16 cellular contexts compared by ENCODE assay signal in genomic region chr4:124277691-124278090, GRCh38.
A peak's percentile ranks its signal among the peaks of the same experiment; 100 is the strongest.
DNase-seq lines count a peak whose midpoint lies in the region; ATAC-seq, FAIRE-seq and TF ChIP-seq lines count a peak whose summit lies in the region.
"Had no signal": no experiment of that assay in that cellular context is flagged by ENCODE, and none has a peak within 500 bp of the region (broad histone marks: within the 10 kb centered on the region; RNA-seq: fewer than 3 reads in every experiment).

No MANE protein-coding gene starts in this region.

- H3K4me2 ChIP-seq in mesenchymal stem cell (ENCODE audit: low read length, poor library complexity, severe bottlenecking): no peak overlapping the region
- H3K4me2 ChIP-seq: BLaER1 had no signal

- H3K9ac ChIP-seq in mesenchymal stem cell (ENCODE audit: low read length): no peak overlapping the region
- H3K9ac ChIP-seq: BLaER1, GM23248 had no signal

- H3K36me3 ChIP-seq in left ventricle myocardium inferior (no peaks in the 10 kb centered on the region), heart right ventricle (no peaks in the 10 kb centered on the region), SJSA1 (no peaks in the 10 kb centered on the region), mesenchymal stem cell (ENCODE audit: control insufficient read depth in 1 of 2, insufficient read depth in 2 of 2, low read depth in 1 of 2, low read length in 2 of 2) (no peaks in the 10 kb centered on the region)
- H3K36me3 ChIP-seq: BLaER1 had no signal

- H3K4me3 ChIP-seq in left ventricle myocardium inferior (no peak overlapping the region), heart right ventricle (no peak overlapping the region), SJSA1 (no peak overlapping the region), mesenchymal stem cell (ENCODE audit: insufficient read depth in 1 of 2, low read depth in 1 of 2, low read length in 2 of 2) (no peak overlapping the region)
- H3K4me3 ChIP-seq: BLaER1, GM23248 had no signal

- H3K27me3 ChIP-seq in left ventricle myocardium inferior (ENCODE audit: low read depth) (no peaks in the 10 kb centered on the region), heart right ventricle (no peaks in the 10 kb centered on the region), SJSA1 (replicated peaks) (no peaks in the 10 kb centered on the region), mesenchymal stem cell (ENCODE audit: control insufficient read depth in 1 of 2, insufficient read depth in 1 of 2, low read length in 2 of 2) (no peaks in the 10 kb centered on the region)
- H3K27me3 ChIP-seq: BLaER1 had no signal

- H4K91ac ChIP-seq in mesenchymal stem cell (ENCODE audit: low read length): peak overlapping the region; percentile 34

- H3K23ac ChIP-seq in mesenchymal stem cell (ENCODE audit: low read length in 2 of 2): no peak overlapping the region

- no peaks in the 10 kb centered on the region for H3K79me1 ChIP-seq in mesenchymal stem cell (replicated peaks; ENCODE audit: low read length, poor library complexity, severe bottlenecking)

- no peak for ATAC-seq in heart right ventricle

- H3K27ac ChIP-seq in left ventricle myocardium inferior (replicated peaks) (peak overlapping the region; percentile 39), heart right ventricle (no peak overlapping the region), SJSA1 (peak overlapping the region; percentile 83), mesenchymal stem cell (ENCODE audit: low read length, poor library complexity, severe bottlenecking) (no peak overlapping the region)
- H3K27ac ChIP-seq: BLaER1, GM23248 had no signal

- no peak overlapping the region for H2AFZ ChIP-seq in mesenchymal stem cell (ENCODE audit: low read depth, low read length)
- H2AFZ ChIP-seq: GM23248 had no signal

- peak overlapping the region in 1 of 2 experiments; percentile 12 for H3K18ac ChIP-seq in mesenchymal stem cell (ENCODE audit: low read depth in 1 of 2, low read length in 2 of 2)

- intact Hi-C loops in left ventricle myocardium inferior (cut with micrococcal nuclease) (no loop called here), heart right ventricle (cut with DNase I) (no loop called here)

- FAIRE-seq in frontal cortex (lab: Jason Lieb, UNC): no peak
- FAIRE-seq: H54, HTR-8/SVneo had no signal

- no peak overlapping the region for H2AK5ac ChIP-seq in mesenchymal stem cell (ENCODE audit: low read length, severe bottlenecking)

- H4K8ac ChIP-seq in mesenchymal stem cell (ENCODE audit: low read length): peak overlapping the region; percentile 49

- H3K9me3 ChIP-seq in left ventricle myocardium inferior (replicated peaks): peaks cover 10% of the 10 kb centered on the region
- H3K9me3 ChIP-seq in heart right ventricle: peaks cover 0 to 7% (median 0%) of the 10 kb centered on the region in 11 donors
- peaks cover 2% of the 10 kb centered on the region; the same call in 1 of the 2 replicates for H3K9me3 ChIP-seq in SJSA1 (replicated peaks)
- H3K9me3 ChIP-seq in mesenchymal stem cell (ENCODE audit: control insufficient read depth, low read length): no peaks in the 10 kb centered on the region
- H3K9me3 ChIP-seq: BLaER1, Caco-2 had no signal

- no peak overlapping the region for H2BK5ac ChIP-seq in mesenchymal stem cell (ENCODE audit: low read depth, low read length, poor library complexity, severe bottlenecking)

- TF ChIP-seq CTCF in left ventricle myocardium inferior (IDR thresholded peaks at IDR 0.05; ENCODE audit: borderline replicate concordance): no peak
- TF ChIP-seq CTCF in heart right ventricle (IDR thresholded peaks at IDR 0.05): no peak

- peak overlapping the region; percentile 11 for H2BK120ac ChIP-seq in mesenchymal stem cell (ENCODE audit: low read depth, low read length)

- 97 to 98% methylated on average over 2 of the region's 2 CpGs for WGBS in heart right ventricle, 2 donors
- 100% methylated on average over 1 of the region's 2 CpGs for WGBS in mesenchymal stem cell

- H3K4ac ChIP-seq in mesenchymal stem cell (ENCODE audit: low read depth in 1 of 2, low read length in 2 of 2): no peak overlapping the region

- no peak overlapping the region for H2BK15ac ChIP-seq in mesenchymal stem cell (ENCODE audit: low read depth, poor library complexity, severe bottlenecking)

- H3K14ac ChIP-seq in mesenchymal stem cell (ENCODE audit: low read length in 2 of 2): no peak overlapping the region

- no peaks in the 10 kb centered on the region for H3K4me1 ChIP-seq in left ventricle myocardium inferior
- H3K4me1 ChIP-seq in heart right ventricle: peaks cover 0 to 12% (median 0%) of the 10 kb centered on the region in 9 donors
- peaks cover 40% of the 10 kb centered on the region for H3K4me1 ChIP-seq in SJSA1 (replicated peaks)
- no peaks in the 10 kb centered on the region for H3K4me1 ChIP-seq in mesenchymal stem cell (ENCODE audit: control insufficient read depth, insufficient read depth, low read depth, low read length)
- H3K4me1 ChIP-seq: BLaER1 had no signal

- peak overlapping the region; percentile 54 to 75 for H2BK12ac ChIP-seq in mesenchymal stem cell (ENCODE audit: low read length in 2 of 2)

- no peak for DNase-seq in left ventricle myocardium inferior
- DNase-seq in heart right ventricle: no peak
- DNase-seq in SJSA1 (ENCODE audit: low read depth in 1 of 2, low spot score in 2 of 2): no peak
- no peak for DNase-seq in mesenchymal stem cell
- no peak for DNase-seq in frontal cortex (ENCODE audit: low spot score in 2 of 2)
- no peak for DNase-seq in NCI-H510A (lab: John Stamatoyannopoulos, UW)
- DNase-seq in DMS79 treated with DMSO at 0.1 percent for 48 hours (lab: John Stamatoyannopoulos, UW): no peak
- DNase-seq: 8988T; AML-193; CD8-positive, alpha-beta memory T cell; GF-D8 had no signal

Comparison
In these comparisons a context has a peak if more than half of its experiments do, and no peak if none do; other contexts are left out.
1. H3K27ac ChIP-seq: peak in left ventricle myocardium inferior (single experiment) and SJSA1 (single experiment); none in heart right ventricle (0 of 10) and mesenchymal stem cell (single experiment).